ENCODE assay signal across 18 cellular contexts in genomic region chr11:117070016-117070415, GRCh38. TPM values are rescaled to one million over a fixed set of nuclear protein-coding genes. Genes with fewer than 3 reads are reported as not detected.
DNase-seq lines count a peak whose midpoint lies in the region; ATAC-seq and TF ChIP-seq lines count a peak whose summit lies in the region.
"Had no signal": no experiment of that assay in that cellular context is flagged by ENCODE, and none has a peak within 500 bp of the region (broad histone marks: within the 10 kb centered on the region; RNA-seq: fewer than 3 reads in every experiment).

No MANE protein-coding gene starts in this region.

- H3K9me3 ChIP-seq in cardiac muscle cell (ENCODE audit: low read depth) (no peaks in the 10 kb centered on the region), uterus (no peaks in the 10 kb centered on the region)
- H3K9me3 ChIP-seq: esophagus squamous epithelium, tibial artery had no signal

- DNase-seq in cardiac muscle cell (ENCODE audit: low read depth in 1 of 2, low spot score in 1 of 2) (peak in 1 of 2 donors; percentile 53), cardiac septum (ENCODE audit: low spot score) (no peak), WTC11 (ENCODE audit: low spot score) (no peak), fibroblast of peridontal ligament (ENCODE audit: extremely low read depth) (peak; percentile 50), uterus (no peak), omental fat pad (ENCODE audit: low spot score) (no peak)
- no peak for DNase-seq in stimulated activated CD8-positive, alpha-beta memory T cell treated with anti-CD3 and anti-CD28 coated beads, Interleukin-4, amount 100 ng/mL, for 48 hours
- DNase-seq: activated naive CD8-positive, alpha-beta T cell treated with anti-CD3 and anti-CD28 coated beads, Interleukin-2, amount 10 ng/mL, durations not matched to agents 7 days and 5 days; C1 segment of cervical spinal cord; effector CD4-positive, alpha-beta T cell; esophagus squamous epithelium; islet precursor cell; mammary epithelial cell; NCI-H187; SHP77; T-helper 1 cell; tibial artery had no signal

- no peaks in the 10 kb centered on the region for H3K36me3 Mint-ChIP-seq in WTC11

- no peaks in the 10 kb centered on the region for H3K9me3 Mint-ChIP-seq in WTC11
- H3K9me3 Mint-ChIP-seq: activated naive CD8-positive, alpha-beta T cell treated with anti-CD3 and anti-CD28 coated beads, Interleukin-2, amount 10 ng/mL, durations not matched to agents 7 days and 5 days had no signal

- H3K36me3 ChIP-seq in cardiac muscle cell: no peaks in the 10 kb centered on the region
- no peaks in the 10 kb centered on the region for H3K36me3 ChIP-seq in uterus
- H3K36me3 ChIP-seq: esophagus squamous epithelium, tibial artery had no signal

- ATAC-seq in WTC11 (no peak), HG03139 (IDR thresholded peaks at IDR 0.05; ENCODE audit: unreplicated experiment) (no peak), omental fat pad (ENCODE audit: low FRiP score) (no peak)

- no peak for TF ChIP-seq POLR2A in uterus (IDR thresholded peaks at IDR 0.05)

- CTCF ChIA-PET in WTC11 (lab: Charles Lee): interaction anchor here (1.6 kb wide), 1 partner anchor 190 kb away, joined by 4 read pairs; no protein-coding TSS in a partner anchor

- H3K27me3 Mint-ChIP-seq in WTC11 (ENCODE audit: low read depth): no peaks in the 10 kb centered on the region
- H3K27me3 Mint-ChIP-seq: activated naive CD8-positive, alpha-beta T cell treated with anti-CD3 and anti-CD28 coated beads, Interleukin-2, amount 10 ng/mL, durations not matched to agents 7 days and 5 days had no signal

- H3K4me3 ChIP-seq in cardiac muscle cell (no peak overlapping the region), uterus (no peak overlapping the region)
- H3K4me3 ChIP-seq: esophagus squamous epithelium, tibial artery had no signal

- peak overlapping the region; percentile 34; the same call in 1 of the 2 replicates for H3K27ac Mint-ChIP-seq in WTC11
- H3K27ac Mint-ChIP-seq: activated naive CD8-positive, alpha-beta T cell treated with anti-CD3 and anti-CD28 coated beads, Interleukin-2, amount 10 ng/mL, durations not matched to agents 7 days and 5 days had no signal

- intact Hi-C loops in cardiac septum (cut with DNase I): no loop called here
- intact Hi-C loops in uterus (cut with DNase I; ENCODE audit: low total_unique reads): no loop called here

- H3K4me3 Mint-ChIP-seq in WTC11: no peak overlapping the region
- H3K4me3 Mint-ChIP-seq: activated naive CD8-positive, alpha-beta T cell treated with anti-CD3 and anti-CD28 coated beads, Interleukin-2, amount 10 ng/mL, durations not matched to agents 7 days and 5 days had no signal

- H3K4me1 Mint-ChIP-seq in WTC11: peaks cover 17% of the 10 kb centered on the region

- POLR2A ChIA-PET in WTC11 (lab: Charles Lee): interaction anchor here (0.7 kb wide), 1 partner anchor 20 kb away, joined by 6 read pairs; no protein-coding TSS in a partner anchor

- TF ChIP-seq CTCF in cardiac muscle cell (IDR thresholded peaks at IDR 0.05; ENCODE audit: low read depth, low read length) (no peak), WTC11 (IDR thresholded peaks at IDR 0.05) (no peak), uterus (IDR thresholded peaks at IDR 0.05) (no peak), omental fat pad (IDR thresholded peaks at IDR 0.05) (no peak)

- H3K27ac ChIP-seq in cardiac muscle cell: peak overlapping the region; percentile 1
- no peak overlapping the region for H3K27ac ChIP-seq in uterus
- H3K27ac ChIP-seq: tibial artery had no signal

- H3K27me3 ChIP-seq in cardiac muscle cell (no peaks in the 10 kb centered on the region), uterus (no peaks in the 10 kb centered on the region)
- H3K27me3 ChIP-seq: esophagus squamous epithelium, tibial artery had no signal

- H3K4me1 ChIP-seq in cardiac muscle cell (ENCODE audit: low read depth) (peaks cover 12% of the 10 kb centered on the region), uterus (peaks cover 0 to 6% of the 10 kb centered on the region in 2 donors)

TF ChIP-seq in WTC11, 78 proteins besides CTCF, POLR2A, EP300 and RAD21:
- TF ChIP-seq GTF2I (CRISPR knock-in tag; conservative IDR thresholded peaks at IDR 0.05) (no peak), AFF4 (CRISPR knock-in tag; IDR thresholded peaks at IDR 0.05; ENCODE audit: borderline replicate concordance) (no peak), ZNF232 (CRISPR knock-in tag; IDR thresholded peaks at IDR 0.05) (no peak), ZNF263 (CRISPR knock-in tag; IDR thresholded peaks at IDR 0.05; ENCODE audit: low read depth) (no peak), GABPB1 (CRISPR knock-in tag; IDR thresholded peaks at IDR 0.05) (no peak)

RNA-seq across cellular contexts. Expression of gene SIK3, which starts 28.2 kb away (rescaled TPM):
- total RNA-seq in cardiac muscle cell (27.4 and 58.5 TPM in 2 replicates), cardiac septum (47.4 TPM), WTC11 (2021) (26.4 to 34.4 TPM (median 29.6 TPM) in 3 replicates), uterus (10 to 100 TPM; 14.1 to 77.0 (median 40.7) TPM), omental fat pad (10 to 100 TPM; 31.2 to 54.6 (median 50.2) TPM)
- 29.1 and 39.7 TPM in 2 replicates for polyA plus RNA-seq in cardiac muscle cell
